In genomic region chr19:32421589-32422361, GRCh38 we compare ENCODE assay signal across 1 cellular context.
A peak's percentile ranks its signal among the peaks of the same experiment; 100 is the strongest.
TF ChIP-seq lines count a peak whose summit lies in the region.

No MANE protein-coding gene starts in this region.

TF ChIP-seq in K562, 482 proteins besides CTCF, POLR2A, EP300 and RAD21 (continued from another document and continues in another):
- TF ChIP-seq ZBTB49 (CRISPR knock-in tag; IDR thresholded peaks at IDR 0.05; ENCODE audit: borderline replicate concordance) (no peak), DMBX1 (CRISPR knock-in tag; IDR thresholded peaks at IDR 0.05; ENCODE audit: borderline replicate concordance) (no peak), ELK1 (CRISPR knock-in tag; IDR thresholded peaks at IDR 0.05) (no peak), NCOA6 (IDR thresholded peaks at IDR 0.05) (no peak), ZC3H11A (IDR thresholded peaks at IDR 0.05; ENCODE audit: low read depth, low read length) (no peak), ATF7 (IDR thresholded peaks at IDR 0.05) (peak; percentile 52), ATF2 (CRISPR knock-in tag; IDR thresholded peaks at IDR 0.05) (no peak), GATAD2A (IDR thresholded peaks at IDR 0.05) (peak; percentile 82), GABPB1 (CRISPR knock-in tag; IDR thresholded peaks at IDR 0.05) (no peak), ARID4B (CRISPR knock-in tag; IDR thresholded peaks at IDR 0.05) (no peak), RBFOX2 (IDR thresholded peaks at IDR 0.05; ENCODE audit: low read depth, low read length) (no peak), ZNF717 (CRISPR knock-in tag; IDR thresholded peaks at IDR 0.05) (no peak), POLR2AphosphoS5 (IDR thresholded peaks at IDR 0.05; ENCODE audit: control insufficient read depth, insufficient read depth, low read depth, low read length) (no peak; the same call in 1 of the 2 replicates), DPF2 (IDR thresholded peaks at IDR 0.05) (peak; percentile 91), SNAPC5 (CRISPR knock-in tag; IDR thresholded peaks at IDR 0.05) (no peak), TEAD2 (tag; IDR thresholded peaks at IDR 0.05) (0 out of 2 replicates have a peak, but pooled peaks have one; percentile 5), NFATC3 (IDR thresholded peaks at IDR 0.05) (no peak), SNIP1 (IDR thresholded peaks at IDR 0.05; ENCODE audit: low read depth) (no peak), ZKSCAN1 (IDR thresholded peaks at IDR 0.05; ENCODE audit: low read depth, low read length) (no peak), ZNF75A (CRISPR knock-in tag; IDR thresholded peaks at IDR 0.05) (no peak), RBM14 (IDR thresholded peaks at IDR 0.05; ENCODE audit: borderline replicate concordance, insufficient read depth, low read depth, low read length) (no peak), DACH1 (IDR thresholded peaks at IDR 0.05; ENCODE audit: partially characterized antibody) (no peak), SRSF9 (IDR thresholded peaks at IDR 0.05; ENCODE audit: borderline replicate concordance, low read depth, low read length) (no peak), ZBTB11 (CRISPR knock-in tag; IDR thresholded peaks at IDR 0.05) (peak in 1 of 3 experiments; percentile 44; a peak in 1 of 6 replicates), BCL6 (CRISPR knock-in tag; IDR thresholded peaks at IDR 0.05) (no peak), NONO (IDR thresholded peaks at IDR 0.05; ENCODE audit: low read depth in 2 of 2, low read length in 1 of 2) (peak in 1 of 2 experiments; percentile 58; a peak in 1 of 4 replicates), RB1 (IDR thresholded peaks at IDR 0.05; ENCODE audit: low read depth) (no peak; the same call in 1 of the 2 replicates), HMGN3 (IDR thresholded peaks at IDR 0.05; ENCODE audit: borderline replicate concordance, extremely low read depth, insufficient read length, low read depth, low read length) (no peak), FOXK2 (conservative IDR thresholded peaks at IDR 0.05 in 1 of 2, IDR thresholded peaks at IDR 0.05 in 1 of 2; ENCODE audit: low read depth in 2 of 2) (peak; percentile 76 to 88), ZBTB8A (IDR thresholded peaks at IDR 0.05; ENCODE audit: partially characterized antibody) (no peak)
- TF ChIP-seq, protein P1, sequence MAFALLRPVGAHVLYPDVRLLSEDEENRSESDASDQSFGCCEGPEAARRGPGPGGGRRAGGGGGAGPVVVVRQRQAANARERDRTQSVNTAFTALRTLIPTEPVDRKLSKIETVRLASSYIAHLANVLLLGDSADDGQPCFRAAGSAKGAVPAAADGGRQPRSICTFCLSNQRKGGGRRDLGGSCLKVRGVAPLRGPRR (CRISPR knock-in tag; IDR thresholded peaks at IDR 0.05), result no peak
- TF ChIP-seq, protein P2, sequence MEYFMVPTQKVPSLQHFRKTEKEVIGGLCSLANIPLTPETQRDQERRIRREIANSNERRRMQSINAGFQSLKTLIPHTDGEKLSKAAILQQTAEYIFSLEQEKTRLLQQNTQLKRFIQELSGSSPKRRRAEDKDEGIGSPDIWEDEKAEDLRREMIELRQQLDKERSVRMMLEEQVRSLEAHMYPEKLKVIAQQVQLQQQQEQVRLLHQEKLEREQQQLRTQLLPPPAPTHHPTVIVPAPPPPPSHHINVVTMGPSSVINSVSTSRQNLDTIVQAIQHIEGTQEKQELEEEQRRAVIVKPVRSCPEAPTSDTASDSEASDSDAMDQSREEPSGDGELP (CRISPR knock-in tag; IDR thresholded peaks at IDR 0.05; ENCODE audit: borderline replicate concordance), result peak; percentile 39; the same call in 1 of the 2 replicates
